Comparison of ENCODE assay signal across 17 cellular contexts in the genomic region with DNA sequence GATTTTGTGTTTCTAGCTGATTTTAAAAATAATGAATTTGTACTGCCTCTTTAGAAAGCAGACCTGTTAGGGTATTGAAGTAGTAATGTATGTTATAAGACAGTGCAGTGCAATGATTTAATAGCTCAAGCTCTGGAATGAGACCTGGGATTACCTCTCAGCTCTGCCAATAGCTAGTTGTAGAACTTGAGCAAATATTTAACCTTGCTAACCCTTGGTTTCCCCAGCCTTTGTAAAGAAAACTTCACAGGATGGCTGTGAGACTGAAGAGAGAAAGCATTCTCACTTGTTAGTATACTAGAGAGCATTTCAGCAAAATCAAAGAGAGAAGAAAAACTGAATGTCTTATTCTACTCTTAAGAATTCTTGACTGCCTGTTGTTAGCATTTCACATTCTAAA.
"Had no signal": no experiment of that assay in that cellular context is flagged by ENCODE, and none has a peak within 500 bp of the region (broad histone marks: within the 10 kb centered on the region; RNA-seq: fewer than 3 reads in every experiment).

No MANE protein-coding gene starts in this region.

- H3K9me3 ChIP-seq: thoracic aorta, upper lobe of left lung had no signal

- H3K4me1 ChIP-seq: spleen, upper lobe of left lung had no signal

- H3K27me3 ChIP-seq: spleen, upper lobe of left lung had no signal

- ATAC-seq: activated T-cell treated with anti-CD3 and anti-CD28 coated beads, Interleukin-2, amount 50 U/mL, for 4 hours; T-cell; WTC11 had no signal

- DNase-seq: activated CD8-positive, alpha-beta memory T cell treated with anti-CD3 and anti-CD28 coated beads, Interleukin-2, amount 50 U/mL, for 48 hours; activated naive CD4-positive, alpha-beta T cell treated with Interleukin-2 at 50 U/mL for 16 hours; activated naive CD8-positive, alpha-beta T cell treated with anti-CD3 and anti-CD28 coated beads for 36 hours; activated T-cell treated with anti-CD3 and anti-CD28 coated beads, Interleukin-2, amount 50 U/mL, for 4 hours; amniotic stem cell; effector CD4-positive, alpha-beta T cell; erythroblast; foreskin fibroblast; kidney glomerular epithelial cell; nephron progenitor cell; spleen; stimulated activated CD4-positive, alpha-beta T cell treated with anti-CD3 and anti-CD28 coated beads, Interleukin-4, amount 100 ng/mL, for 1 hour; stimulated activated naive CD4-positive, alpha-beta T cell treated with Interleukin-2 at 50 U/mL for 16 hours; T-cell; upper lobe of left lung had no signal

- H3K4me3 ChIP-seq: spleen, thoracic aorta, upper lobe of left lung had no signal

- H3K36me3 ChIP-seq: spleen, thoracic aorta, upper lobe of left lung had no signal

- H3K27ac ChIP-seq: spleen, thoracic aorta, upper lobe of left lung had no signal
